Comparison of ENCODE assay signal across 1 cellular context in genomic region chr2:27808418-27808817, GRCh38.
TF ChIP-seq lines count a peak whose summit lies in the region.

No MANE protein-coding gene starts in this region.

TF ChIP-seq in HepG2, 621 proteins besides CTCF, POLR2A, EP300 and RAD21 (continued from another document):
- TF ChIP-seq ZNF281 (CRISPR knock-in tag; IDR thresholded peaks at IDR 0.05; ENCODE audit: borderline replicate concordance) (no peak), ZKSCAN5 (CRISPR knock-in tag; IDR thresholded peaks at IDR 0.05) (no peak), FOXM1 (CRISPR knock-in tag; IDR thresholded peaks at IDR 0.05) (no peak), ZMYM3 (CRISPR knock-in tag; IDR thresholded peaks at IDR 0.05) (no peak), IKZF5 (CRISPR knock-in tag; IDR thresholded peaks at IDR 0.05) (no peak), YY1 (IDR thresholded peaks at IDR 0.05; ENCODE audit: insufficient read depth, insufficient replicate concordance, low read depth, low read length) (peak; percentile 71), SRSF9 (IDR thresholded peaks at IDR 0.05; ENCODE audit: borderline replicate concordance, insufficient read depth, low read depth, low read length, poor library complexity, severe bottlenecking) (no peak), JUNB (CRISPR knock-in tag; IDR thresholded peaks at IDR 0.05; ENCODE audit: borderline replicate concordance) (no peak), ZNF878 (CRISPR knock-in tag; IDR thresholded peaks at IDR 0.05) (no peak), EEA1 (CRISPR knock-in tag; IDR thresholded peaks at IDR 0.05; ENCODE audit: borderline replicate concordance) (no peak), ZFP36L2 (CRISPR knock-in tag; IDR thresholded peaks at IDR 0.05) (no peak), MEF2D (CRISPR knock-in tag; IDR thresholded peaks at IDR 0.05) (no peak), FOXK1 (CRISPR knock-in tag; IDR thresholded peaks at IDR 0.05; ENCODE audit: borderline replicate concordance, low read depth) (no peak), ZSCAN30 (CRISPR knock-in tag; IDR thresholded peaks at IDR 0.05) (no peak), ZMYM2 (CRISPR knock-in tag; IDR thresholded peaks at IDR 0.05) (no peak), MLX (CRISPR knock-in tag; IDR thresholded peaks at IDR 0.05) (no peak), ZFX (CRISPR knock-in tag; IDR thresholded peaks at IDR 0.05; ENCODE audit: low read depth) (no peak), ZNF253 (CRISPR knock-in tag; IDR thresholded peaks at IDR 0.05; ENCODE audit: borderline replicate concordance) (no peak), FOXO1 (CRISPR knock-in tag; IDR thresholded peaks at IDR 0.05) (no peak), ZMYM4 (CRISPR knock-in tag; IDR thresholded peaks at IDR 0.05) (peak; percentile 58; the same call in 1 of the 2 replicates), BCL6 (CRISPR knock-in tag; IDR thresholded peaks at IDR 0.05) (no peak), ZNF737 (CRISPR knock-in tag; IDR thresholded peaks at IDR 0.05; ENCODE audit: borderline replicate concordance) (no peak), NR0B2 (CRISPR knock-in tag; IDR thresholded peaks at IDR 0.05) (no peak), ZFP82 (CRISPR knock-in tag; IDR thresholded peaks at IDR 0.05; ENCODE audit: borderline replicate concordance) (no peak)
- TF ChIP-seq, protein P1, sequence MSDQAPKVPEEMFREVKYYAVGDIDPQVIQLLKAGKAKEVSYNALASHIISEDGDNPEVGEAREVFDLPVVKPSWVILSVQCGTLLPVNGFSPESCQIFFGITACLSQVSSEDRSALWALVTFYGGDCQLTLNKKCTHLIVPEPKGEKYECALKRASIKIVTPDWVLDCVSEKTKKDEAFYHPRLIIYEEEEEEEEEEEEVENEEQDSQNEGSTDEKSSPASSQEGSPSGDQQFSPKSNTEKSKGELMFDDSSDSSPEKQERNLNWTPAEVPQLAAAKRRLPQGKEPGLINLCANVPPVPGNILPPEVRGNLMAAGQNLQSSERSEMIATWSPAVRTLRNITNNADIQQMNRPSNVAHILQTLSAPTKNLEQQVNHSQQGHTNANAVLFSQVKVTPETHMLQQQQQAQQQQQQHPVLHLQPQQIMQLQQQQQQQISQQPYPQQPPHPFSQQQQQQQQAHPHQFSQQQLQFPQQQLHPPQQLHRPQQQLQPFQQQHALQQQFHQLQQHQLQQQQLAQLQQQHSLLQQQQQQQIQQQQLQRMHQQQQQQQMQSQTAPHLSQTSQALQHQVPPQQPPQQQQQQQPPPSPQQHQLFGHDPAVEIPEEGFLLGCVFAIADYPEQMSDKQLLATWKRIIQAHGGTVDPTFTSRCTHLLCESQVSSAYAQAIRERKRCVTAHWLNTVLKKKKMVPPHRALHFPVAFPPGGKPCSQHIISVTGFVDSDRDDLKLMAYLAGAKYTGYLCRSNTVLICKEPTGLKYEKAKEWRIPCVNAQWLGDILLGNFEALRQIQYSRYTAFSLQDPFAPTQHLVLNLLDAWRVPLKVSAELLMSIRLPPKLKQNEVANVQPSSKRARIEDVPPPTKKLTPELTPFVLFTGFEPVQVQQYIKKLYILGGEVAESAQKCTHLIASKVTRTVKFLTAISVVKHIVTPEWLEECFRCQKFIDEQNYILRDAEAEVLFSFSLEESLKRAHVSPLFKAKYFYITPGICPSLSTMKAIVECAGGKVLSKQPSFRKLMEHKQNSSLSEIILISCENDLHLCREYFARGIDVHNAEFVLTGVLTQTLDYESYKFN (CRISPR knock-in tag; conservative IDR thresholded peaks at IDR 0.05): 0 out of 2 replicates have a peak, but pooled peaks have one; percentile 20
